Comparison of ENCODE assay signal across 22 cellular contexts in the genomic region with DNA sequence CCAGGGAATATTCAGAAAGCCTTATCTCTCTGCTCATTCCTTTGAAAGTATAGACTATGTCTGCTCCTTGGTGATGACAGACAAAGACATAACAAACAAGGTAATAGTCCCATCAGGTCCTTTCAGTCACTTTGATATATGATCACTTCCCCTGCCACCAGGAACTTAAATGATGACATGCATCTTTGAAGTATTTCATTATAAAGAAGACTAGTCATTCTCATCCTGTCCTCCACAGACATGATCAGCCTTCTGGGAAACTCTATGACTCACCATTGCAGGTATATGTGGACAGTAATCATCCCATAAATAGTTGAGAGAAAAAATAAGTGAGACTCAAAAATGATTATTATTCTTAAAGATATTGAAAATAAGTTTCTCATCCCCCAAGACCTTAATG.
DNase-seq lines count a peak whose midpoint lies in the region; ATAC-seq, FAIRE-seq and TF ChIP-seq lines count a peak whose summit lies in the region.
"Had no signal": no experiment of that assay in that cellular context is flagged by ENCODE, and none has a peak within 500 bp of the region (broad histone marks: within the 10 kb centered on the region; RNA-seq: fewer than 3 reads in every experiment).

No MANE protein-coding gene starts in this region.

- CTCF ChIA-PET in PC-3 (lab: Charles Lee): no interaction called here

- H3K4me2 ChIP-seq in PC-3 (ENCODE audit: low read length) (peak overlapping the region; percentile 28; the same call in 1 of the 2 replicates), neural cell (ENCODE audit: low read length) (no peak overlapping the region)
- H3K4me2 ChIP-seq: BLaER1, GM23338, KMS-11, SK-N-SH had no signal

- intact Hi-C loops in PC-3 (cut with micrococcal nuclease) (no loop called here), upper lobe of right lung (cut with DNase I) (no loop called here)

- no peak overlapping the region for H2AFZ ChIP-seq in ACC112 (ENCODE audit: low read length, unreplicated experiment)
- no peak overlapping the region for H2AFZ ChIP-seq in PC-3 (ENCODE audit: low read length)
- no peak overlapping the region for H2AFZ ChIP-seq in neural cell (ENCODE audit: low read depth, low read length)
- H2AFZ ChIP-seq: GM23338 had no signal

- H3K27me3 ChIP-seq in ACC112 (ENCODE audit: insufficient read depth, low read length) (no peaks in the 10 kb centered on the region), PC-3 (ENCODE audit: low read length) (no peaks in the 10 kb centered on the region), bronchial epithelial cell (ENCODE audit: control insufficient read depth, insufficient read depth, low read length) (no peaks in the 10 kb centered on the region), neural cell (ENCODE audit: insufficient read depth, low read depth, low read length) (no peaks in the 10 kb centered on the region), upper lobe of right lung (no peaks in the 10 kb centered on the region)
- H3K27me3 ChIP-seq: BLaER1 had no signal

- H4K20me1 ChIP-seq in PC-3 (ENCODE audit: low read length) (no peaks in the 10 kb centered on the region), neural cell (ENCODE audit: insufficient read depth) (no peaks in the 10 kb centered on the region)
- H4K20me1 ChIP-seq: BLaER1 had no signal

- no peak for FAIRE-seq in bronchial epithelial cell (lab: Jason Lieb, UNC)

- TF ChIP-seq EP300 in neural cell (conservative IDR thresholded peaks at IDR 0.05; ENCODE audit: poor library complexity, severe bottlenecking): peak; percentile 71

- DNase-seq in PC-3: peak; percentile 67
- DNase-seq in bronchial epithelial cell (ENCODE audit: low read depth): peak; percentile 77
- no peak for DNase-seq in upper lobe of right lung
- DNase-seq in DMS79 treated with DMSO at 0.1 percent for 48 hours (lab: John Stamatoyannopoulos, UW): no peak
- DNase-seq in iPS-NIHi7 (ENCODE audit: extremely low spot score): no peak
- DNase-seq: CD4-positive, alpha-beta T cell; COR-L47; GF-D8; IMR-90; NCI-H1694; NCI-H2081; NCI-H2171; NCI-H526; RPMI8226; SIG-M5; SK-N-SH had no signal

- no peak overlapping the region for H3K4me3 ChIP-seq in ACC112 (ENCODE audit: low read depth, low read length)
- no peak overlapping the region for H3K4me3 ChIP-seq in PC-3 (ENCODE audit: low read length)
- no peak overlapping the region for H3K4me3 ChIP-seq in bronchial epithelial cell (ENCODE audit: low read depth, low read length)
- H3K4me3 ChIP-seq in neural cell (ENCODE audit: low read length): no peak overlapping the region
- H3K4me3 ChIP-seq in upper lobe of right lung: no peak overlapping the region
- H3K4me3 ChIP-seq: BLaER1, GM23338, HAP-1 had no signal

- H3K9me2 ChIP-seq in PC-3 (replicated peaks; ENCODE audit: low read length) (no peaks in the 10 kb centered on the region), neural cell (ENCODE audit: insufficient read depth, low read length) (no peaks in the 10 kb centered on the region)
- H3K9me2 ChIP-seq: SK-N-SH had no signal

- H3K4me1 ChIP-seq in ACC112 (ENCODE audit: control insufficient read depth, insufficient read depth, low read length, unreplicated experiment): peaks cover 19% of the 10 kb centered on the region
- H3K4me1 ChIP-seq in PC-3 (ENCODE audit: insufficient read depth, low read length): peaks cover 15% of the 10 kb centered on the region
- H3K4me1 ChIP-seq in upper lobe of right lung: no peaks in the 10 kb centered on the region
- H3K4me1 ChIP-seq: HAP-1 had no signal

- H3K79me2 ChIP-seq in ACC112 (ENCODE audit: control insufficient read depth, insufficient read depth, low read length, unreplicated experiment) (no peaks in the 10 kb centered on the region), PC-3 (ENCODE audit: low read length) (no peaks in the 10 kb centered on the region), neural cell (replicated peaks; ENCODE audit: insufficient read depth, low read length) (no peaks in the 10 kb centered on the region)

- no peak for TF ChIP-seq CTCF in PC-3 (conservative IDR thresholded peaks at IDR 0.05; ENCODE audit: low read depth, low read length)
- no peak for TF ChIP-seq CTCF in bronchial epithelial cell (IDR thresholded peaks at IDR 0.05; ENCODE audit: insufficient read depth, low read length, severe bottlenecking)
- TF ChIP-seq CTCF in neural cell (IDR thresholded peaks at IDR 0.05; ENCODE audit: poor library complexity, severe bottlenecking): no peak
- TF ChIP-seq CTCF in upper lobe of right lung (IDR thresholded peaks at IDR 0.05): no peak

- no peak for TF ChIP-seq RAD21 in neural cell (conservative IDR thresholded peaks at IDR 0.05)

- H3F3A ChIP-seq in PC-3 (ENCODE audit: low read length, unreplicated experiment): no peaks in the 10 kb centered on the region
- no peaks in the 10 kb centered on the region for H3F3A ChIP-seq in neural cell (ENCODE audit: insufficient read depth, low read length, poor library complexity, severe bottlenecking)

- H3K27ac ChIP-seq in ACC112 (ENCODE audit: low read depth, low read length): 0 out of 2 replicates have a peak overlapping the region, but pooled peaks have one; percentile 19
- peak overlapping the region; percentile 58 for H3K27ac ChIP-seq in PC-3 (ENCODE audit: low read length)
- H3K27ac ChIP-seq in neural cell (ENCODE audit: low read length): no peak overlapping the region
- H3K27ac ChIP-seq in upper lobe of right lung: no peak overlapping the region
- H3K27ac ChIP-seq: BLaER1, KMS-11 had no signal

- no peaks in the 10 kb centered on the region for H3K36me3 ChIP-seq in ACC112 (ENCODE audit: insufficient read depth, low read length)
- H3K36me3 ChIP-seq in PC-3 (ENCODE audit: low read depth, low read length): no peaks in the 10 kb centered on the region
- no peaks in the 10 kb centered on the region for H3K36me3 ChIP-seq in bronchial epithelial cell (ENCODE audit: control insufficient read depth, insufficient read depth, low read length)
- no peaks in the 10 kb centered on the region for H3K36me3 ChIP-seq in neural cell (ENCODE audit: insufficient read depth, low read length)
- H3K36me3 ChIP-seq in upper lobe of right lung: no peaks in the 10 kb centered on the region
- H3K36me3 ChIP-seq: BLaER1, HAP-1 had no signal

- H3K9ac ChIP-seq in PC-3 (ENCODE audit: low read length): no peak overlapping the region
- H3K9ac ChIP-seq in neural cell (ENCODE audit: low read length): no peak overlapping the region
- H3K9ac ChIP-seq: BLaER1, KMS-11, SK-N-SH had no signal

- ATAC-seq in PC-3 (peak; percentile 50; the same call in 1 of the 2 replicates), upper lobe of right lung (no peak)
- ATAC-seq: GM23338 had no signal

- no TSS peak for BruUV-seq in PC-3 (replicated peaks; lab: Mats Ljungman, UMichigan)

- H3K9me3 ChIP-seq in PC-3 (ENCODE audit: low read length): no peaks in the 10 kb centered on the region
- H3K9me3 ChIP-seq in neural cell (ENCODE audit: low read length): no peaks in the 10 kb centered on the region
- H3K9me3 ChIP-seq in upper lobe of right lung: no peaks in the 10 kb centered on the region
- H3K9me3 ChIP-seq: BLaER1, HAP-1, SK-N-SH had no signal

- POLR2A ChIA-PET in PC-3 (lab: Charles Lee; ENCODE audit: unreplicated experiment): no interaction called here

TF ChIP-seq in neural cell, 6 proteins besides CTCF, POLR2A, EP300 and RAD21:
- TF ChIP-seq, protein P1, sequence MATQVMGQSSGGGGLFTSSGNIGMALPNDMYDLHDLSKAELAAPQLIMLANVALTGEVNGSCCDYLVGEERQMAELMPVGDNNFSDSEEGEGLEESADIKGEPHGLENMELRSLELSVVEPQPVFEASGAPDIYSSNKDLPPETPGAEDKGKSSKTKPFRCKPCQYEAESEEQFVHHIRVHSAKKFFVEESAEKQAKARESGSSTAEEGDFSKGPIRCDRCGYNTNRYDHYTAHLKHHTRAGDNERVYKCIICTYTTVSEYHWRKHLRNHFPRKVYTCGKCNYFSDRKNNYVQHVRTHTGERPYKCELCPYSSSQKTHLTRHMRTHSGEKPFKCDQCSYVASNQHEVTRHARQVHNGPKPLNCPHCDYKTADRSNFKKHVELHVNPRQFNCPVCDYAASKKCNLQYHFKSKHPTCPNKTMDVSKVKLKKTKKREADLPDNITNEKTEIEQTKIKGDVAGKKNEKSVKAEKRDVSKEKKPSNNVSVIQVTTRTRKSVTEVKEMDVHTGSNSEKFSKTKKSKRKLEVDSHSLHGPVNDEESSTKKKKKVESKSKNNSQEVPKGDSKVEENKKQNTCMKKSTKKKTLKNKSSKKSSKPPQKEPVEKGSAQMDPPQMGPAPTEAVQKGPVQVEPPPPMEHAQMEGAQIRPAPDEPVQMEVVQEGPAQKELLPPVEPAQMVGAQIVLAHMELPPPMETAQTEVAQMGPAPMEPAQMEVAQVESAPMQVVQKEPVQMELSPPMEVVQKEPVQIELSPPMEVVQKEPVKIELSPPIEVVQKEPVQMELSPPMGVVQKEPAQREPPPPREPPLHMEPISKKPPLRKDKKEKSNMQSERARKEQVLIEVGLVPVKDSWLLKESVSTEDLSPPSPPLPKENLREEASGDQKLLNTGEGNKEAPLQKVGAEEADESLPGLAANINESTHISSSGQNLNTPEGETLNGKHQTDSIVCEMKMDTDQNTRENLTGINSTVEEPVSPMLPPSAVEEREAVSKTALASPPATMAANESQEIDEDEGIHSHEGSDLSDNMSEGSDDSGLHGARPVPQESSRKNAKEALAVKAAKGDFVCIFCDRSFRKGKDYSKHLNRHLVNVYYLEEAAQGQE (IDR thresholded peaks at IDR 0.05; ENCODE audit: borderline replicate concordance): no peak
- TF ChIP-seq POLR2AphosphoS5 (IDR thresholded peaks at IDR 0.05) (no peak), MXI1 (conservative IDR thresholded peaks at IDR 0.05; ENCODE audit: poor library complexity, severe bottlenecking) (no peak), TAF1 (IDR thresholded peaks at IDR 0.05; ENCODE audit: low read depth) (no peak), SMC3 (conservative IDR thresholded peaks at IDR 0.05; ENCODE audit: poor library complexity) (no peak), EZH2 (IDR thresholded peaks at IDR 0.05; ENCODE audit: borderline replicate concordance, insufficient read depth, low read length, poor library complexity, severe bottlenecking) (no peak)

Comparison
In these comparisons a context has a peak if more than half of its experiments do, and no peak if none do; other contexts are left out.
1. H3K27ac ChIP-seq: peak in ACC112 (single experiment) and PC-3 (single experiment); none in neural cell (single experiment) and upper lobe of right lung (single experiment).
2. DNase-seq: peak in PC-3 (single experiment) and bronchial epithelial cell (single experiment); none in upper lobe of right lung (single experiment), DMS79 treated with DMSO at 0.1 percent for 48 hours (single experiment) and iPS-NIHi7 (single experiment).